In the genomic region with DNA sequence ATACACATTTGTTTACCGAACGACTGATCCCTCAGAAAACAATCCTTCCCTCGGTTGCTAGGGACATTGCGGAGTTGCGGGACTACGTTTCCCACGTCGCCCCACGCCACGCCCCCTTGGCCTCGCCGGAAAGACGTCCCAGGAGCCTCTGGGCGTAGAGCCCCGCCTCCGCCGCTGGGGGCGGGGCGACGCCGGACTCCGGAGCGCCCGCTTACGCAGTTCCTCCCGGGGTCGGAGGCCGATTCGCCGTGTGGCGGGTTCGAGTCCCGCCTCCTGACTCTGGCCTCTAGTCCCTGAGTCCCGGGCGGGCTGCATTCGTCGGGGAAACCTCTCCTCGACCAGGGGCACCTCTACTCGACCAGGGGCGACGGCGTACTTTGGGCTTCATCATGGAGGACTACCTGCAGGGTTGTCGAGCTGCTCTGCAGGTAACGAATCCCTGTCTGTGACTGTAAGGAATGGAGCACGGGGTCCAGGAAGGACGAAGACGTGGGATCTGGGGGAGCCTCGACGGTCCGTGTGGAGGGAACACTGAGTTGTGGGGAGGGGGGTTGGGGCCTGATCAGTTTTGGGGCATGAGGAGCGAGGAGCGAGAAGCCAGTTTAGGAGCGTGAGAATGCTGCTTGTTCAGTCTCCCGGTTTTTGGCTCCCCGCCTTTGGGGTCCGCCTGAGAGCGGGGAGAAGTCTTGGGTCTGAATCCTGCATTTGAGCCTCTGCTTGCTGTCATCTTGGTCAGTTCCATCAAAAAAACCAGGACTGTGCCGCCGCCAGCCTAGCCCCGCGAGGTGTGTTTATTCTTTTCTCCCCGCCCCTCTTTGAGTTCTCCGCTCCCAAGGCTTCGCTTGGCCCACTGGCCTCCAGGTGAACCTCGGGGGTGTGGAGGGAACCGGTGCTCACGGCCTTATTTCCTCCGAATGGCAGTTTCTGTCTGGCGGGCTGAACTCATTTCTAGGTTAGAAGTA, we compare ENCODE assay signal across 1 cellular context.
TF ChIP-seq lines count a peak whose summit lies in the region.

A gene with protein sequence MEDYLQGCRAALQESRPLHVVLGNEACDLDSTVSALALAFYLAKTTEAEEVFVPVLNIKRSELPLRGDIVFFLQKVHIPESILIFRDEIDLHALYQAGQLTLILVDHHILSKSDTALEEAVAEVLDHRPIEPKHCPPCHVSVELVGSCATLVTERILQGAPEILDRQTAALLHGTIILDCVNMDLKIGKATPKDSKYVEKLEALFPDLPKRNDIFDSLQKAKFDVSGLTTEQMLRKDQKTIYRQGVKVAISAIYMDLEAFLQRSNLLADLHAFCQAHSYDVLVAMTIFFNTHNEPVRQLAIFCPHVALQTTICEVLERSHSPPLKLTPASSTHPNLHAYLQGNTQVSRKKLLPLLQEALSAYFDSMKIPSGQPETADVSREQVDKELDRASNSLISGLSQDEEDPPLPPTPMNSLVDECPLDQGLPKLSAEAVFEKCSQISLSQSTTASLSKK (plus strand): TSS at position 206 of the 962 bp plus-strand sequence. CDS start 184 bp downstream, at position 390.

TF ChIP-seq in HepG2, 621 proteins besides CTCF, POLR2A, EP300 and RAD21 (continued from another document and continues in another):
- TF ChIP-seq, protein P1, sequence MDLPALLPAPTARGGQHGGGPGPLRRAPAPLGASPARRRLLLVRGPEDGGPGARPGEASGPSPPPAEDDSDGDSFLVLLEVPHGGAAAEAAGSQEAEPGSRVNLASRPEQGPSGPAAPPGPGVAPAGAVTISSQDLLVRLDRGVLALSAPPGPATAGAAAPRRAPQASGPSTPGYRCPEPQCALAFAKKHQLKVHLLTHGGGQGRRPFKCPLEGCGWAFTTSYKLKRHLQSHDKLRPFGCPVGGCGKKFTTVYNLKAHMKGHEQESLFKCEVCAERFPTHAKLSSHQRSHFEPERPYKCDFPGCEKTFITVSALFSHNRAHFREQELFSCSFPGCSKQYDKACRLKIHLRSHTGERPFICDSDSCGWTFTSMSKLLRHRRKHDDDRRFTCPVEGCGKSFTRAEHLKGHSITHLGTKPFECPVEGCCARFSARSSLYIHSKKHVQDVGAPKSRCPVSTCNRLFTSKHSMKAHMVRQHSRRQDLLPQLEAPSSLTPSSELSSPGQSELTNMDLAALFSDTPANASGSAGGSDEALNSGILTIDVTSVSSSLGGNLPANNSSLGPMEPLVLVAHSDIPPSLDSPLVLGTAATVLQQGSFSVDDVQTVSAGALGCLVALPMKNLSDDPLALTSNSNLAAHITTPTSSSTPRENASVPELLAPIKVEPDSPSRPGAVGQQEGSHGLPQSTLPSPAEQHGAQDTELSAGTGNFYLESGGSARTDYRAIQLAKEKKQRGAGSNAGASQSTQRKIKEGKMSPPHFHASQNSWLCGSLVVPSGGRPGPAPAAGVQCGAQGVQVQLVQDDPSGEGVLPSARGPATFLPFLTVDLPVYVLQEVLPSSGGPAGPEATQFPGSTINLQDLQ (CRISPR knock-in tag; IDR thresholded peaks at IDR 0.05): no peak
- TF ChIP-seq ZBTB1 (CRISPR knock-in tag; IDR thresholded peaks at IDR 0.05; ENCODE audit: borderline replicate concordance): no peak
- peak; percentile 71 for TF ChIP-seq CREM (IDR thresholded peaks at IDR 0.05)
- no peak for TF ChIP-seq CREM (CRISPR knock-in tag; IDR thresholded peaks at IDR 0.05)
- peak; percentile 61 for TF ChIP-seq ZNF350 (CRISPR knock-in tag; IDR thresholded peaks at IDR 0.05; ENCODE audit: borderline replicate concordance, low read depth)
- peak; percentile 48; the same call in 1 of the 2 replicates for TF ChIP-seq ZNF232 (CRISPR knock-in tag; IDR thresholded peaks at IDR 0.05; ENCODE audit: borderline replicate concordance)
- no peak for TF ChIP-seq SYNCRIP (IDR thresholded peaks at IDR 0.05; ENCODE audit: insufficient read depth, low read depth, low read length)
- no peak for TF ChIP-seq GZF1 (CRISPR knock-in tag; IDR thresholded peaks at IDR 0.05)
- peak; percentile 89 for TF ChIP-seq BORCS8-MEF2B (CRISPR knock-in tag; IDR thresholded peaks at IDR 0.05)
- TF ChIP-seq ZNF749 (CRISPR knock-in tag; IDR thresholded peaks at IDR 0.05; ENCODE audit: borderline replicate concordance): peak; percentile 76; the same call in 1 of the 2 replicates
- no peak for TF ChIP-seq MAF1 (CRISPR knock-in tag; IDR thresholded peaks at IDR 0.05; ENCODE audit: borderline replicate concordance)
- TF ChIP-seq ZNF329 (CRISPR knock-in tag; IDR thresholded peaks at IDR 0.05; ENCODE audit: low read depth): no peak
- peak; percentile 74; the same call in 1 of the 2 replicates for TF ChIP-seq ZNF274 (CRISPR knock-in tag; IDR thresholded peaks at IDR 0.05)
- no peak for TF ChIP-seq YEATS2 (CRISPR knock-in tag; IDR thresholded peaks at IDR 0.05; ENCODE audit: borderline replicate concordance)
- no peak for TF ChIP-seq CHD2 (IDR thresholded peaks at IDR 0.05; ENCODE audit: low read depth, low read length)
- TF ChIP-seq ZSCAN9 (CRISPR knock-in tag; IDR thresholded peaks at IDR 0.05; ENCODE audit: borderline replicate concordance): no peak
- TF ChIP-seq EHMT2 (IDR thresholded peaks at IDR 0.05; ENCODE audit: borderline replicate concordance, low read depth, low read length): no peak
- TF ChIP-seq TARDBP (CRISPR knock-in tag; IDR thresholded peaks at IDR 0.05): peak; percentile 55; the same call in 1 of the 2 replicates
- TF ChIP-seq, protein P2, sequence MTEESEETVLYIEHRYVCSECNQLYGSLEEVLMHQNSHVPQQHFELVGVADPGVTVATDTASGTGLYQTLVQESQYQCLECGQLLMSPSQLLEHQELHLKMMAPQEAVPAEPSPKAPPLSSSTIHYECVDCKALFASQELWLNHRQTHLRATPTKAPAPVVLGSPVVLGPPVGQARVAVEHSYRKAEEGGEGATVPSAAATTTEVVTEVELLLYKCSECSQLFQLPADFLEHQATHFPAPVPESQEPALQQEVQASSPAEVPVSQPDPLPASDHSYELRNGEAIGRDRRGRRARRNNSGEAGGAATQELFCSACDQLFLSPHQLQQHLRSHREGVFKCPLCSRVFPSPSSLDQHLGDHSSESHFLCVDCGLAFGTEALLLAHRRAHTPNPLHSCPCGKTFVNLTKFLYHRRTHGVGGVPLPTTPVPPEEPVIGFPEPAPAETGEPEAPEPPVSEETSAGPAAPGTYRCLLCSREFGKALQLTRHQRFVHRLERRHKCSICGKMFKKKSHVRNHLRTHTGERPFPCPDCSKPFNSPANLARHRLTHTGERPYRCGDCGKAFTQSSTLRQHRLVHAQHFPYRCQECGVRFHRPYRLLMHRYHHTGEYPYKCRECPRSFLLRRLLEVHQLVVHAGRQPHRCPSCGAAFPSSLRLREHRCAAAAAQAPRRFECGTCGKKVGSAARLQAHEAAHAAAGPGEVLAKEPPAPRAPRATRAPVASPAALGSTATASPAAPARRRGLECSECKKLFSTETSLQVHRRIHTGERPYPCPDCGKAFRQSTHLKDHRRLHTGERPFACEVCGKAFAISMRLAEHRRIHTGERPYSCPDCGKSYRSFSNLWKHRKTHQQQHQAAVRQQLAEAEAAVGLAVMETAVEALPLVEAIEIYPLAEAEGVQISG (CRISPR knock-in tag; IDR thresholded peaks at IDR 0.05): peak; percentile 75
- TF ChIP-seq DNMT1 (CRISPR knock-in tag; IDR thresholded peaks at IDR 0.05): peak; percentile 39; the same call in 1 of the 2 replicates
- TF ChIP-seq SNAI1 (CRISPR knock-in tag; IDR thresholded peaks at IDR 0.05; ENCODE audit: borderline replicate concordance): no peak; the same call in 1 of the 2 replicates
- TF ChIP-seq ZNF775 (CRISPR knock-in tag; IDR thresholded peaks at IDR 0.05; ENCODE audit: borderline replicate concordance): no peak
- TF ChIP-seq, protein P3, sequence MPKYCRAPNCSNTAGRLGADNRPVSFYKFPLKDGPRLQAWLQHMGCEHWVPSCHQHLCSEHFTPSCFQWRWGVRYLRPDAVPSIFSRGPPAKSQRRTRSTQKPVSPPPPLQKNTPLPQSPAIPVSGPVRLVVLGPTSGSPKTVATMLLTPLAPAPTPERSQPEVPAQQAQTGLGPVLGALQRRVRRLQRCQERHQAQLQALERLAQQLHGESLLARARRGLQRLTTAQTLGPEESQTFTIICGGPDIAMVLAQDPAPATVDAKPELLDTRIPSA (CRISPR knock-in tag; IDR thresholded peaks at IDR 0.05; ENCODE audit: borderline replicate concordance): no peak
- TF ChIP-seq HDAC6 (IDR thresholded peaks at IDR 0.05; ENCODE audit: low read depth, low read length): no peak
- TF ChIP-seq SP5 (CRISPR knock-in tag; IDR thresholded peaks at IDR 0.05; ENCODE audit: borderline replicate concordance, low read depth): peak; percentile 14; the same call in 1 of the 2 replicates
- peak; percentile 63 for TF ChIP-seq ZFX (CRISPR knock-in tag; IDR thresholded peaks at IDR 0.05; ENCODE audit: low read depth)
- TF ChIP-seq THYN1 (CRISPR knock-in tag; IDR thresholded peaks at IDR 0.05; ENCODE audit: borderline replicate concordance, low read depth): no peak
- no peak; the same call in 1 of the 2 replicates for TF ChIP-seq ZBTB38 (CRISPR knock-in tag; IDR thresholded peaks at IDR 0.05)
- TF ChIP-seq SOX5 (CRISPR knock-in tag; IDR thresholded peaks at IDR 0.05; ENCODE audit: borderline replicate concordance): peak; percentile 58; the same call in 1 of the 2 replicates
- TF ChIP-seq KAT2B (IDR thresholded peaks at IDR 0.05; ENCODE audit: borderline replicate concordance, low read depth, low read length): no peak
- TF ChIP-seq, protein P4, sequence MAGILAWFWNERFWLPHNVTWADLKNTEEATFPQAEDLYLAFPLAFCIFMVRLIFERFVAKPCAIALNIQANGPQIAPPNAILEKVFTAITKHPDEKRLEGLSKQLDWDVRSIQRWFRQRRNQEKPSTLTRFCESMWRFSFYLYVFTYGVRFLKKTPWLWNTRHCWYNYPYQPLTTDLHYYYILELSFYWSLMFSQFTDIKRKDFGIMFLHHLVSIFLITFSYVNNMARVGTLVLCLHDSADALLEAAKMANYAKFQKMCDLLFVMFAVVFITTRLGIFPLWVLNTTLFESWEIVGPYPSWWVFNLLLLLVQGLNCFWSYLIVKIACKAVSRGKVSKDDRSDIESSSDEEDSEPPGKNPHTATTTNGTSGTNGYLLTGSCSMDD (CRISPR knock-in tag; IDR thresholded peaks at IDR 0.05): no peak
- no peak for TF ChIP-seq REL (CRISPR knock-in tag; conservative IDR thresholded peaks at IDR 0.05)
- TF ChIP-seq PRPF4 (IDR thresholded peaks at IDR 0.05; ENCODE audit: low read depth, low read length, poor library complexity, severe bottlenecking): no peak
- no peak for TF ChIP-seq SOX13 (IDR thresholded peaks at IDR 0.05)
- TF ChIP-seq SOX13 (CRISPR knock-in tag; conservative IDR thresholded peaks at IDR 0.05 in 1 of 2, IDR thresholded peaks at IDR 0.05 in 1 of 2): peak in 1 of 2 experiments; percentile 40; a peak in 1 of 4 replicates
- TF ChIP-seq ZNF703 (CRISPR knock-in tag; IDR thresholded peaks at IDR 0.05; ENCODE audit: borderline replicate concordance): no peak
- TF ChIP-seq, protein P5, sequence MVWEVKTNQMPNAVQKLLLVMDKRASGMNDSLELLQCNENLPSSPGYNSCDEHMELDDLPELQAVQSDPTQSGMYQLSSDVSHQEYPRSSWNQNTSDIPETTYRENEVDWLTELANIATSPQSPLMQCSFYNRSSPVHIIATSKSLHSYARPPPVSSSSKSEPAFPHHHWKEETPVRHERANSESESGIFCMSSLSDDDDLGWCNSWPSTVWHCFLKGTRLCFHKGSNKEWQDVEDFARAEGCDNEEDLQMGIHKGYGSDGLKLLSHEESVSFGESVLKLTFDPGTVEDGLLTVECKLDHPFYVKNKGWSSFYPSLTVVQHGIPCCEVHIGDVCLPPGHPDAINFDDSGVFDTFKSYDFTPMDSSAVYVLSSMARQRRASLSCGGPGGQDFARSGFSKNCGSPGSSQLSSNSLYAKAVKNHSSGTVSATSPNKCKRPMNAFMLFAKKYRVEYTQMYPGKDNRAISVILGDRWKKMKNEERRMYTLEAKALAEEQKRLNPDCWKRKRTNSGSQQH (CRISPR knock-in tag; IDR thresholded peaks at IDR 0.05; ENCODE audit: low read depth): peak; percentile 38; the same call in 1 of the 2 replicates
- TF ChIP-seq ZNF768 (CRISPR knock-in tag; IDR thresholded peaks at IDR 0.05): peak; percentile 15; the same call in 1 of the 2 replicates
- TF ChIP-seq ZNF777 (CRISPR knock-in tag; IDR thresholded peaks at IDR 0.05): peak; percentile 69; the same call in 1 of the 2 replicates
- TF ChIP-seq ZFP36L2 (CRISPR knock-in tag; IDR thresholded peaks at IDR 0.05): no peak
- TF ChIP-seq, protein P6, sequence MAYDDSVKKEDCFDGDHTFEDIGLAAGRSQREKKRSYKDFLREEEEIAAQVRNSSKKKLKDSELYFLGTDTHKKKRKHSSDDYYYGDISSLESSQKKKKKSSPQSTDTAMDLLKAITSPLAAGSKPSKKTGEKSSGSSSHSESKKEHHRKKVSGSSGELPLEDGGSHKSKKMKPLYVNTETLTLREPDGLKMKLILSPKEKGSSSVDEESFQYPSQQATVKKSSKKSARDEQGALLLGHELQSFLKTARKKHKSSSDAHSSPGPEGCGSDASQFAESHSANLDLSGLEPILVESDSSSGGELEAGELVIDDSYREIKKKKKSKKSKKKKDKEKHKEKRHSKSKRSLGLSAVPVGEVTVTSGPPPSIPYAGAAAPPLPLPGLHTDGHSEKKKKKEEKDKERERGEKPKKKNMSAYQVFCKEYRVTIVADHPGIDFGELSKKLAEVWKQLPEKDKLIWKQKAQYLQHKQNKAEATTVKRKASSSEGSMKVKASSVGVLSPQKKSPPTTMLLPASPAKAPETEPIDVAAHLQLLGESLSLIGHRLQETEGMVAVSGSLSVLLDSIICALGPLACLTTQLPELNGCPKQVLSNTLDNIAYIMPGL (CRISPR knock-in tag; IDR thresholded peaks at IDR 0.05; ENCODE audit: borderline replicate concordance in 1 of 2, low read depth in 1 of 2): peak; percentile 32 to 77; a peak in 3 of 4 replicates
- no peak for TF ChIP-seq ZNF343 (CRISPR knock-in tag; IDR thresholded peaks at IDR 0.05)
- TF ChIP-seq, protein P7, sequence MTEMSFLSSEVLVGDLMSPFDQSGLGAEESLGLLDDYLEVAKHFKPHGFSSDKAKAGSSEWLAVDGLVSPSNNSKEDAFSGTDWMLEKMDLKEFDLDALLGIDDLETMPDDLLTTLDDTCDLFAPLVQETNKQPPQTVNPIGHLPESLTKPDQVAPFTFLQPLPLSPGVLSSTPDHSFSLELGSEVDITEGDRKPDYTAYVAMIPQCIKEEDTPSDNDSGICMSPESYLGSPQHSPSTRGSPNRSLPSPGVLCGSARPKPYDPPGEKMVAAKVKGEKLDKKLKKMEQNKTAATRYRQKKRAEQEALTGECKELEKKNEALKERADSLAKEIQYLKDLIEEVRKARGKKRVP (CRISPR knock-in tag; IDR thresholded peaks at IDR 0.05): no peak
- TF ChIP-seq NFRKB (IDR thresholded peaks at IDR 0.05): no peak
- no peak for TF ChIP-seq ARNT (IDR thresholded peaks at IDR 0.05)
- no peak for TF ChIP-seq AKAP8 (CRISPR knock-in tag; IDR thresholded peaks at IDR 0.05)
- TF ChIP-seq FLYWCH1 (CRISPR knock-in tag; IDR thresholded peaks at IDR 0.05): no peak
- TF ChIP-seq HCFC1 (IDR thresholded peaks at IDR 0.05; ENCODE audit: low read depth, low read length): peak; percentile 82
- no peak for TF ChIP-seq SCMH1 (CRISPR knock-in tag; IDR thresholded peaks at IDR 0.05; ENCODE audit: borderline replicate concordance)
- 0 out of 2 replicates have a peak, but pooled peaks have one; percentile 69 for TF ChIP-seq BRD4 (CRISPR knock-in tag; IDR thresholded peaks at IDR 0.05)
- no peak for TF ChIP-seq FOXA1 (IDR thresholded peaks at IDR 0.05)
- 0 out of 2 replicates have a peak, but pooled peaks have one; percentile 39 for TF ChIP-seq FOXA1 (CRISPR knock-in tag; IDR thresholded peaks at IDR 0.05)
- no peak for TF ChIP-seq MAFF (IDR thresholded peaks at IDR 0.05; ENCODE audit: low read depth, low read length)
- TF ChIP-seq ADNP (CRISPR knock-in tag; IDR thresholded peaks at IDR 0.05): peak; percentile 84
- no peak for TF ChIP-seq ZBTB7B (CRISPR knock-in tag; IDR thresholded peaks at IDR 0.05)
- no peak for TF ChIP-seq JUND (CRISPR knock-in tag; IDR thresholded peaks at IDR 0.05)
- no peak for TF ChIP-seq ZKSCAN8 (CRISPR knock-in tag; IDR thresholded peaks at IDR 0.05; ENCODE audit: borderline replicate concordance)
- peak; percentile 66 for TF ChIP-seq ZNF883 (CRISPR knock-in tag; IDR thresholded peaks at IDR 0.05; ENCODE audit: not compliant biosample characterization)
